ENCODE assay signal across 3 cellular contexts in genomic region chr1:60873396-60873795, GRCh38.
DNase-seq lines count a peak whose midpoint lies in the region; TF ChIP-seq lines count a peak whose summit lies in the region.
"Not testable (repeated sequence)": the region's sequence is repeated elsewhere in the genome, so short reads cannot be mapped to it uniquely, and the experiment has no call there.

No MANE protein-coding gene starts in this region.

- no CpG with 5 or more reads among the region's 18 CpGs for WGBS in mesendoderm (ENCODE audit: extremely low coverage, insufficient coverage, low lambda C conversion rate)
- WGBS in testis, 2 donors: 64 to 86% methylated on average over 18 of the region's 18 CpGs

- H2BK120ac ChIP-seq in mesendoderm (ENCODE audit: low read depth, low read length): not testable (repeated sequence)

- H3K4ac ChIP-seq in mesendoderm (ENCODE audit: low read depth, low read length): peak overlapping the region; percentile 59

- H4K5ac ChIP-seq in mesendoderm (ENCODE audit: low read length): not testable (repeated sequence)

- not testable (repeated sequence) for H4K8ac ChIP-seq in mesendoderm (ENCODE audit: low read depth, low read length)

- H3K79me2 ChIP-seq in mesendoderm (ENCODE audit: control insufficient read depth, insufficient read depth, low read length): not testable (repeated sequence)

- DNase-seq in RPMI8226: peak; percentile 8
- not testable (repeated sequence) for DNase-seq in mesendoderm
- peak; percentile 50 for DNase-seq in testis

- H3K23ac ChIP-seq in mesendoderm (ENCODE audit: low read length): not testable (repeated sequence)

- not testable (repeated sequence) for H2AK5ac ChIP-seq in mesendoderm (ENCODE audit: low read length)

- not testable (repeated sequence) for H3K36me3 ChIP-seq in mesendoderm (ENCODE audit: control insufficient read depth, insufficient read depth, low read length); testis (ENCODE audit: low read depth, missing control alignments)

- H2BK15ac ChIP-seq in mesendoderm (replicated peaks; ENCODE audit: low read depth): peak overlapping the region; percentile 46

- peaks cover 12% of the 10 kb centered on the region for H3K4me1 ChIP-seq in mesendoderm (ENCODE audit: control insufficient read depth, low read depth, low read length)
- H3K4me1 ChIP-seq in testis: not testable (repeated sequence)

- H3K4me2 ChIP-seq in mesendoderm (ENCODE audit: low read length): not testable (repeated sequence)

- not testable (repeated sequence) for H3K79me1 ChIP-seq in mesendoderm (ENCODE audit: low read length)

- TF ChIP-seq CTCF in testis (IDR thresholded peaks at IDR 0.05): not testable (repeated sequence)

- not testable (repeated sequence) for H3K27ac ChIP-seq in mesendoderm (ENCODE audit: low read depth, low read length); testis

- intact Hi-C loops in testis (cut with DNase I; ENCODE audit: low total_unique reads): not testable (repeated sequence)

- not testable (repeated sequence) for H3K4me3 ChIP-seq in mesendoderm (ENCODE audit: low read length)
- peak overlapping the region; percentile 18 to 43 for H3K4me3 ChIP-seq in testis

- TF ChIP-seq POLR2A in testis (IDR thresholded peaks at IDR 0.05): not testable (repeated sequence)

- not testable (repeated sequence) for H3K27me3 ChIP-seq in mesendoderm (ENCODE audit: insufficient read depth, low read length, poor library complexity); testis

- not testable (repeated sequence) for H3K9ac ChIP-seq in mesendoderm (ENCODE audit: low read length)

- H3K56ac ChIP-seq in mesendoderm (ENCODE audit: low read length): not testable (repeated sequence)

- not testable (repeated sequence) for H3K18ac ChIP-seq in mesendoderm (ENCODE audit: low read length)

- H3K9me3 ChIP-seq in testis: not testable (repeated sequence)

- H2BK5ac ChIP-seq in mesendoderm (ENCODE audit: low read length): not testable (repeated sequence)
